9 cellular contexts compared by ENCODE assay signal in the genomic region with DNA sequence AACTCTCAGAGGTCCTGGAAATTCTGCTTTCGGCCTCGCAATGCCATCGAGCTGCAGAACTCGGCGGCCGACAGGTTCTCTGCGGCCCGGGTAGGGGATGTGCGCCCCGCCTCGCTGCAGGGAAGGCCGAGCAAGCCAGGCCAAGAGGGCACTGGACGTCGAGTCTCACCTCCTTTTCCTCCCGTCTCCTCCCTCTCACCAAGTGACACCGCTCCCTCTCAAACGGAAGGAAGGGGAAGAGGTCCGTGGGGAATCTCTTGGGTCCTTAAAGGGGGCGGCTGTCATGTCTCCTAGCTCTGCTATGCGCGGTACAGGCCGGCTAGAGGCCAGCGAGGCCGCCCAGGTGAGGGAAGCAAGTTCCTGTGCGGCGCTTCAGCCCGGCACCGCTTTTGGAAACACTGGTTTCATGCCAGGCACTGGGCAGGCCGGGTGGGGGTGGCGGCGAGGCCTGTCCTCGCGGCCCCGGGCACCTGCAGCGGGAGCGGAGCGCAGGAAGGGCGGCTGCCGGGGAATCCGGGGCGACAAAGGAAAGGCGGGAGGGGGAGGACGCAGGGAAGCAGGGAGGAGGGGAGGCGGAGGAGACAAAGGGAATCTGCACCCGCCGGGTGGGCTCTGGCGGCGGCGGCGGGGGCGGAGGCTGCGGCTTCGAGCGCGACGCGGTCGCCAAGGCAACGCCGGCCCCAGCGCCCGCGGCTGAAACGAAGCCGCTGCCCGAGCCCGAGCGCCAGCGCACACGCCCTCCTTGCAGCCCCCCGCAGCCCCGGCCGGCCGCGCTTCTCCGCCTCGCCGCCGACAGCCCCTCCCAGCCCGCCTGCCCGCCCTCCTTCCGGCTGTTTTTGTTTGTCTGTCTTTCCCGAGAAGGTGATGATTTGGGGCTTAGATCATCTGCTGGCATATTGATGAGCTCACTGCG. TPM values are rescaled to one million over a fixed set of nuclear protein-coding genes. Genes with fewer than 3 reads are reported as not detected.
DNase-seq lines count a peak whose midpoint lies in the region; ATAC-seq and TF ChIP-seq lines count a peak whose summit lies in the region.
"Had no signal": no experiment of that assay in that cellular context is flagged by ENCODE, and none has a peak within 500 bp of the region (broad histone marks: within the 10 kb centered on the region; RNA-seq: fewer than 3 reads in every experiment).

No MANE protein-coding gene starts in this region.

- no peaks in the 10 kb centered on the region for H3K9me3 ChIP-seq in aorta (ENCODE audit: control insufficient read depth, low read length)
- H3K9me3 ChIP-seq: A549 had no signal

- H3K4me3 ChIP-seq in fibroblast of pulmonary artery (replicated peaks; ENCODE audit: low read depth, low read length) (peak overlapping the region; percentile 46), aorta (ENCODE audit: low read length in 2 of 2) (peak overlapping the region in 1 of 2 donors; percentile 56)
- H3K4me3 ChIP-seq: A549 had no signal

- intact Hi-C loops in aorta (cut with DNase I) = no loop called here

- H3K27me3 ChIP-seq in aorta (ENCODE audit: control insufficient read depth in 1 of 2, insufficient read depth in 2 of 2, low read length in 1 of 2) = no peaks in the 10 kb centered on the region

- H3K4me1 ChIP-seq in aorta (ENCODE audit: control insufficient read depth in 1 of 2, insufficient read depth in 2 of 2, low read length in 2 of 2) = no peaks in the 10 kb centered on the region
- H3K4me1 ChIP-seq: A549 had no signal

- TF ChIP-seq CTCF in fibroblast of pulmonary artery (IDR thresholded peaks at IDR 0.05; ENCODE audit: low read length, missing control alignments) = no peak
- TF ChIP-seq CTCF in omental fat pad (IDR thresholded peaks at IDR 0.05) = no peak

- ATAC-seq in omental fat pad (ENCODE audit: low FRiP score) = peak; percentile 71
- ATAC-seq in aorta (ENCODE audit: low FRiP score) = peak; percentile 69
- no peak for ATAC-seq in GM18511 (IDR thresholded peaks at IDR 0.05; ENCODE audit: unreplicated experiment)
- ATAC-seq: A549 had no signal

- no peaks in the 10 kb centered on the region for H3K36me3 ChIP-seq in aorta (ENCODE audit: control insufficient read depth in 1 of 2, insufficient read depth in 2 of 2, low read length in 1 of 2)

- DNase-seq in NCI-H2196 (lab: John Stamatoyannopoulos, UW; ENCODE audit: unreplicated experiment) = peak; percentile 51
- DNase-seq in NCI-H2196 treated with DMSO at 0.1 percent for 48 hours (lab: John Stamatoyannopoulos, UW; ENCODE audit: unreplicated experiment) = no peak
- peak; percentile 93 for DNase-seq in NCI-H748 treated with DMSO at 0.1 percent for 48 hours (lab: John Stamatoyannopoulos, UW)
- peak; percentile 8 to 62 for DNase-seq in activated T-helper 1 cell treated with anti-CD3 and anti-CD28 coated beads, Interleukin-2, amount 50 U/mL, for 16 hours (ENCODE audit: low read depth in 1 of 2, low spot score in 1 of 2)
- no peak for DNase-seq in fibroblast of pulmonary artery (ENCODE audit: low read depth)
- DNase-seq in omental fat pad (ENCODE audit: low spot score) = no peak
- peak in 1 of 2 donors; percentile 83 for DNase-seq in aorta

- H3K27ac ChIP-seq in aorta (ENCODE audit: low read depth in 1 of 2, low read length in 2 of 2) = no peak overlapping the region
- H3K27ac ChIP-seq: A549 had no signal

- 19 to 20% methylated on average over 61 to 84 of the region's 84 CpGs for WGBS in aorta, 2 donors

RNA-seq across cellular contexts. Expression of gene CDK5R1, which starts 32.3 kb away (rescaled TPM):
- total RNA-seq in omental fat pad (1 to 10 TPM; 1.1 to 2.6 (median 1.8) TPM), aorta (1 to 10 TPM in 1 of 2 donors, under 1 TPM in 1; 0.90 to 1.0 TPM)
- under 1 TPM; under 0.01 to 0.43 TPM for polyA plus RNA-seq in aorta

Comparison
In these comparisons a context has a peak if more than half of its experiments do, and no peak if none do; other contexts are left out.
1. DNase-seq: peak in NCI-H2196 (single experiment), NCI-H748 treated with DMSO at 0.1 percent for 48 hours (single experiment) and activated T-helper 1 cell treated with anti-CD3 and anti-CD28 coated beads, Interleukin-2, amount 50 U/mL, for 16 hours (2 of 2); none in NCI-H2196 treated with DMSO at 0.1 percent for 48 hours (single experiment), fibroblast of pulmonary artery (single experiment) and omental fat pad (single experiment).